In the genomic region with DNA sequence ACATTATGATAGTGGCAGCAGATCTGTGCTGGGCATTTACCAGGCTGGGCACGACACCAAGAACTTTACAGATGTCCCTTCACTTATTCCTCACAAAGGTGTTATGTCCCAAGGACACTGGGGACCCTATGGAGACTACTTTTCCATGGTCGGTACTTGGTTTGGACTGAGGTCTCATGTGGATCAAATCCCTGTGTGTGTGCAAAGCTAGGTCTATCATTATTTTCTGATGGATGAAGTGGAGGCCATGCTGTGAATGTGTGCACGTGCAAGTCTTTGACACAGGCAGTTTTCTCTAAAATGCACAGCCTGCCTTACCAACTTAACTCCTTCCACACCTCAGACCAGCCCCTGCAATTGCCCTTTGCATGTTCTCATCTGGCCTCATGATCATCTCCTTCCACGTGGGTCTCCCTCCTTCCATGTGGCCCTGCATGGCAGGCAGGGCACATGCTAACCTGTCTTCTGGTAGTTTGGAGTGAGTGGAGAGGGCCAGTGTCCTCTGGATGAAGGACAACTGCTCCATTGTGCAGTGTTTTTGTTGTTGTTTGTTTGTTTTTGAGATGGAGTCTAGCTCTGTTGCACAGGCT, we compare ENCODE assay signal across 15 cellular contexts.
"Had no signal": no experiment of that assay in that cellular context is flagged by ENCODE, and none has a peak within 500 bp of the region (broad histone marks: within the 10 kb centered on the region; RNA-seq: fewer than 3 reads in every experiment).

No MANE protein-coding gene starts in this region.

- H3K4me1 ChIP-seq: prostate gland had no signal

- H3K27ac Mint-ChIP-seq: activated CD4-positive, alpha-beta T cell treated with anti-CD3 and anti-CD28 coated beads for 36 hours; activated naive CD8-positive, alpha-beta T cell treated with anti-CD3 and anti-CD28 coated beads, Interleukin-2, amount 50 U/mL, for 24 hours; immature natural killer cell; naive thymus-derived CD4-positive, alpha-beta T cell had no signal

- ATAC-seq: activated CD4-positive, alpha-beta T cell treated with anti-CD3 and anti-CD28 coated beads for 36 hours; activated naive CD8-positive, alpha-beta T cell treated with anti-CD3 and anti-CD28 coated beads, Interleukin-2, amount 50 U/mL, for 24 hours; esophagus mucosa; left cardiac atrium; naive thymus-derived CD4-positive, alpha-beta T cell; stimulated activated memory B cell treated with anti-CD40 and anti-IgM and Interleukin-4, amounts not matched to agents 10 μg/mL and 1 μg/mL and 100 μg/mL, for 72 hours had no signal

- H3K4me3 ChIP-seq: ascending aorta, prostate gland, right lobe of liver, upper lobe of left lung had no signal

- DNase-seq: activated CD4-positive, alpha-beta T cell treated with anti-CD3 and anti-CD28 coated beads for 36 hours; activated gamma-delta T cell treated with Interleukin-2 at 50 U/mL for 16 hours; activated naive CD8-positive, alpha-beta T cell treated with anti-CD3 and anti-CD28 coated beads, Interleukin-2, amount 50 U/mL, for 24 hours; activated T-cell treated with anti-CD3 and anti-CD28 coated beads, Interleukin-2, amount 50 U/mL, for 1 hour; glutamatergic neuron; immature natural killer cell; left cardiac atrium; upper lobe of left lung; WERI-Rb-1 had no signal

- H3K9me3 ChIP-seq: ascending aorta, prostate gland, right lobe of liver, upper lobe of left lung had no signal

- H3K4me3 Mint-ChIP-seq: stimulated activated memory B cell treated with anti-CD40 and anti-IgM and Interleukin-4, amounts not matched to agents 10 μg/mL and 1 μg/mL and 100 μg/mL, for 72 hours had no signal

- H3K36me3 ChIP-seq: ascending aorta, prostate gland, right lobe of liver, upper lobe of left lung, WERI-Rb-1 had no signal

- H3K27ac ChIP-seq: ascending aorta, prostate gland, right lobe of liver, upper lobe of left lung, WERI-Rb-1 had no signal

- H3K36me3 Mint-ChIP-seq: stimulated activated memory B cell treated with anti-CD40 and anti-IgM and Interleukin-4, amounts not matched to agents 10 μg/mL and 1 μg/mL and 100 μg/mL, for 72 hours had no signal

- H3K9me3 Mint-ChIP-seq: activated naive CD8-positive, alpha-beta T cell treated with anti-CD3 and anti-CD28 coated beads, Interleukin-2, amount 50 U/mL, for 24 hours; stimulated activated memory B cell treated with anti-CD40 and anti-IgM and Interleukin-4, amounts not matched to agents 10 μg/mL and 1 μg/mL and 100 μg/mL, for 72 hours had no signal

- H3K27me3 ChIP-seq: ascending aorta, right lobe of liver had no signal
